Comparison of ENCODE assay signal across 18 cellular contexts in the genomic region with DNA sequence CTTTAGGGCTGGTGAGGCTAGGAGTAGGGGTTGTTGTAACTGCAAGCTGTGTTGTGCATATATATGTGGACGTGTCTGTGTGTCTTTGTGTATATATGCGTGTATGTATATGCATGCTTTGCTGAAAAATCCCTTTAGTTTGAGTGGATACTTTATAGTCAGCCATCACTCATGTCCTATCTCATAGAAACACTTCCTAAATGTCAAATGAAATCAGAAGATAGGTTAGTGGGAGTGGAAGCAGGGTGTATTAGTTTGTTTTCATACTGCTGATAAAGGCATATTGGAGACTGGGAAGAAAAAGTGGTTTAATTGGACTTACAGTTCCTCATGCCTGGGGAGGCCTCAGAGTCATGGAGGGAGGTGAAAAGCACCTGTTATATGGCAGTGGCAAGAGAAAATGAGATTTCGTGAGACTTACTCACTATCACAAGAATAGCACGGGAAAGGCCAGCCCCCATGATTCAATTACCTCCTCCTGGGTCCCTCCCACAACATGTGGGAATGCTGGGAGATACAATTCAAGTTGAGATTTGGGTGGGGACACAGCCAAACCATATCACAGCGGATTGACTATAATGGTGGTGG.
"Had no signal": no experiment of that assay in that cellular context is flagged by ENCODE, and none has a peak within 500 bp of the region (broad histone marks: within the 10 kb centered on the region; RNA-seq: fewer than 3 reads in every experiment).

No MANE protein-coding gene starts in this region.

- H3K4me3 Mint-ChIP-seq: activated CD4-positive, alpha-beta T cell treated with anti-CD3 and anti-CD28 coated beads, Interleukin-2, amount 10 ng/mL, durations not matched to agents 24 days and 14 days; activated CD8-positive, alpha-beta T cell treated with anti-CD3 and anti-CD28 coated beads, Interleukin-2, amount 10 ng/mL, durations not matched to agents 7 days and 5 days; mesothelial cell of epicardium; neural crest cell; T-helper 1 cell treated with Interleukin-12 subunit alpha and Interleukin-12 subunit beta and Interleukin-4 antibody, amounts not matched to agents 30 μg/mL and 1 μg/mL, for 36 hours had no signal

- H3K4me1 ChIP-seq: body of pancreas, prostate gland, SJSA1 had no signal

- FAIRE-seq: kidney had no signal

- H3K27me3 ChIP-seq: body of pancreas, SJSA1 had no signal

- H3K27me3 Mint-ChIP-seq: activated CD4-positive, alpha-beta T cell treated with anti-CD3 and anti-CD28 coated beads, Interleukin-2, amount 10 ng/mL, durations not matched to agents 24 days and 14 days had no signal

- H3K9me3 ChIP-seq: body of pancreas, prostate gland, SJSA1 had no signal

- H3K4me3 ChIP-seq: body of pancreas, prostate gland, SJSA1, skin epidermis had no signal

- DNase-seq: activated CD4-positive, alpha-beta T cell treated with anti-CD3 and anti-CD28 coated beads, Interleukin-2, amount 10 ng/mL, durations not matched to agents 24 days and 14 days; activated CD8-positive, alpha-beta memory T cell treated with anti-CD3 and anti-CD28 coated beads, Interleukin-2, amount 50 U/mL, for 4 hours; activated CD8-positive, alpha-beta T cell treated with anti-CD3 and anti-CD28 coated beads, Interleukin-2, amount 10 ng/mL, durations not matched to agents 7 days and 5 days; activated naive CD4-positive, alpha-beta T cell treated with Interleukin-2 at 50 U/mL for 16 hours; body of pancreas; dermis blood vessel endothelial cell; effector memory CD4-positive, alpha-beta T cell; hypothalamus; kidney; right cardiac atrium; stimulated activated CD4-positive, alpha-beta T cell treated with anti-CD3 and anti-CD28 coated beads, Interleukin-15, amount 100 ng/mL, for 24 hours; stimulated activated CD4-positive, alpha-beta T cell treated with anti-CD3 and anti-CD28 coated beads, Interleukin-2, amount 100 ng/mL, for 48 hours had no signal

- H3K27ac Mint-ChIP-seq: activated CD4-positive, alpha-beta T cell treated with anti-CD3 and anti-CD28 coated beads, Interleukin-2, amount 10 ng/mL, durations not matched to agents 24 days and 14 days; activated CD8-positive, alpha-beta T cell treated with anti-CD3 and anti-CD28 coated beads, Interleukin-2, amount 10 ng/mL, durations not matched to agents 7 days and 5 days; mesothelial cell of epicardium; T-helper 1 cell treated with Interleukin-12 subunit alpha and Interleukin-12 subunit beta and Interleukin-4 antibody, amounts not matched to agents 30 μg/mL and 1 μg/mL, for 36 hours had no signal

- H3K36me3 ChIP-seq: prostate gland had no signal

- ATAC-seq: activated CD8-positive, alpha-beta T cell treated with anti-CD3 and anti-CD28 coated beads, Interleukin-2, amount 10 ng/mL, durations not matched to agents 7 days and 5 days; body of pancreas; right cardiac atrium had no signal

- H3K27ac ChIP-seq: body of pancreas, prostate gland, SJSA1, skin epidermis had no signal

- H3K9me3 Mint-ChIP-seq: neural crest cell; T-helper 1 cell treated with Interleukin-12 subunit alpha and Interleukin-12 subunit beta and Interleukin-4 antibody, amounts not matched to agents 30 μg/mL and 1 μg/mL, for 36 hours had no signal
